In the genomic region with DNA sequence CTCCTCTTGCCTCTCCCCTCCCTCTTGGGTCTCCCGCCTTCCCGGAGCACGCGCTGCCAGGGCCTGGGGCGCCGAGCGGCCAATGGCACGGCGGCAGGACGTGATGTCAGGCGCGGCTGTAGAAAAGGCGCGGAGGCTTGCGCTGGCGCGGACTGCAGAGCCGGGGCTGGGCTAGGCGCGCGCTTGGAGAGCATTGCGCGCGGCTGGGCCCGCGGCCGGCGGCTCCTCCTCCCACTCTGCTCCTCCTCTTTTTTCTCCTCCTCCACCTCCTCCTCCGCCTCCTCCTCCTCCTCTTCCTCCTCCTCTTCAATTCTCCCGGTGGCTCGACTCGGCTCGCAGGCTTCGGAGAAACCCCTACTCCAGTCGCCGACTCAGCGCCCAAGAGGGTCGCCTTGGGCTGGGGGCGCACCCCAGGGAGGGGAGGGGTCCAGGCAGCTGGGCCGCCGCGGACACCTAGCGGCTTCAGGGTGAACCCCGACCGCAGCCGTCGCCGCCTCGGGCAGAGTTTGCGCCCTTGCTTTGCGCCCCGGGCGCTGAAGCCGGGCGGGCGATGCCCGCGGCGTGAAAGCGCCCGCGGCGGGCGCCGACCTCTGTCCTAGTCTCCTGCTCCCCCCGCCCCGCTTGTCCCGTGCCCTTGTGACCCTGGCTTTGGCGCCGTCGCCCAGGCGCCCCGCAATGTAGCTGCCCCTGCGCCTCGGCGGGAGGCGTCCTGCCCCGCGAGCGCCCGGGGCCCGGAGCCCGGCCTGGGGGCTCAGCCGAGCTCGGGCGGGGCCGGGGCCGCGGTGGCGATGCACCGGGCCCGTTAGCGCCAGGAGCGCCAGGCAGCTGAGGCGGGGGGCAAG, we compare ENCODE assay signal across 8 cellular contexts. TPM values are rescaled to one million over a fixed set of nuclear protein-coding genes. Genes with fewer than 3 reads are reported as not detected.
DNase-seq lines count a peak whose midpoint lies in the region; ATAC-seq lines count a peak whose summit lies in the region.

A gene with protein sequence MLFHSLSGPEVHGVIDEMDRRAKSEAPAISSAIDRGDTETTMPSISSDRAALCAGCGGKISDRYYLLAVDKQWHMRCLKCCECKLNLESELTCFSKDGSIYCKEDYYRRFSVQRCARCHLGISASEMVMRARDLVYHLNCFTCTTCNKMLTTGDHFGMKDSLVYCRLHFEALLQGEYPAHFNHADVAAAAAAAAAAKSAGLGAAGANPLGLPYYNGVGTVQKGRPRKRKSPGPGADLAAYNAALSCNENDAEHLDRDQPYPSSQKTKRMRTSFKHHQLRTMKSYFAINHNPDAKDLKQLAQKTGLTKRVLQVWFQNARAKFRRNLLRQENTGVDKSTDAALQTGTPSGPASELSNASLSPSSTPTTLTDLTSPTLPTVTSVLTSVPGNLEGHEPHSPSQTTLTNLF (plus strand): TSS at position 309 of the 842 bp plus-strand sequence. CDS start 581 bp downstream, outside the sequence.

- intact Hi-C loops in head of caudate nucleus (cut with DNase I) = no loop called here
- intact Hi-C loops in posterior vena cava (cut with DNase I) = no loop called here

- peak; percentile 42 for ATAC-seq in GM19035 (IDR thresholded peaks at IDR 0.05; ENCODE audit: unreplicated experiment)
- ATAC-seq in HG03378 (IDR thresholded peaks at IDR 0.05; ENCODE audit: unreplicated experiment) = no peak
- ATAC-seq in HG03135 (IDR thresholded peaks at IDR 0.05; ENCODE audit: unreplicated experiment) = no peak

- DNase-seq in Ammon's horn (ENCODE audit: low spot score) (peak; percentile 88), NCI-H2029 (lab: John Stamatoyannopoulos, UW) (peak; percentile 95), head of caudate nucleus (peak; percentile 34 to 88 (median 72)), posterior vena cava (ENCODE audit: low spot score) (peak; percentile 85)
- DNase-seq in activated T-cell treated with anti-CD3 and anti-CD28 coated beads, Interleukin-2, amount 50 U/mL, for 48 hours = peak; percentile 65 to 74

RNA-seq across cellular contexts. Expression of the gene that starts here (rescaled TPM):
- total RNA-seq in posterior vena cava = not detected

Comparison
In these comparisons a context has a peak if more than half of its experiments do, and no peak if none do; other contexts are left out.
1. Peak in DNase-seq in posterior vena cava; RNA of the gene not detected or under 1 TPM.